Comparison of ENCODE assay signal across 19 cellular contexts in genomic region chr3:9129366-9129765, GRCh38.
"Had no signal": no experiment of that assay in that cellular context is flagged by ENCODE, and none has a peak within 500 bp of the region (broad histone marks: within the 10 kb centered on the region; RNA-seq: fewer than 3 reads in every experiment).

No MANE protein-coding gene starts in this region.

- DNase-seq: IMR-90, Karpas-422, KG1, MM.1S, NCI-H1092 treated with DMSO at 0.1 percent for 48 hours, NCI-H1436, NCI-H187, NCI-H2029, NCI-H2081 treated with DMSO at 0.1 percent for 48 hours, NCI-H2227 treated with DMSO at 0.1 percent for 48 hours, NCI-H524, NCI-H526 treated with DMSO at 0.1 percent for 48 hours, NCI-H748 treated with DMSO at 0.1 percent for 48 hours, PC-3, SHP77 had no signal

- H3K27ac ChIP-seq: RWPE1 had no signal

- ATAC-seq: HepG2, Panc1, PC-3, SK-N-SH treated with all-trans-retinoic acid at 6 μM for 48 hours had no signal
